ENCODE assay signal across 19 cellular contexts in genomic region chr1:29893806-29894205, GRCh38.
"Had no signal": no experiment of that assay in that cellular context is flagged by ENCODE, and none has a peak within 500 bp of the region (broad histone marks: within the 10 kb centered on the region; RNA-seq: fewer than 3 reads in every experiment).

No MANE protein-coding gene starts in this region.

- H3K4me3 ChIP-seq: colonic mucosa, dorsolateral prefrontal cortex, esophagus muscularis mucosa, gastroesophageal sphincter, heart left ventricle, left lung, lower lobe of right lung, mucosa of descending colon had no signal

- H3K27ac Mint-ChIP-seq: immature natural killer cell, mesothelial cell of epicardium, naive B cell had no signal

- DNase-seq: cerebellar nuclear complex; colonic mucosa; dermis blood vessel endothelial cell; dorsolateral prefrontal cortex; effector CD4-positive, alpha-beta T cell; effector memory CD4-positive, alpha-beta T cell; foreskin keratinocyte; heart left ventricle; hippocampal formation; immature natural killer cell; left cardiac atrium; left lung; left ventricle myocardium superior; lower lobe of right lung; mucosa of descending colon; naive B cell had no signal

- H3K36me3 ChIP-seq: colonic mucosa, esophagus muscularis mucosa, gastroesophageal sphincter, heart left ventricle, left lung, lower lobe of right lung had no signal

- H3K9me3 Mint-ChIP-seq: immature natural killer cell, mesothelial cell of epicardium, naive B cell had no signal

- H3K27ac ChIP-seq: colonic mucosa, dorsolateral prefrontal cortex, esophagus muscularis mucosa, foreskin keratinocyte, gastroesophageal sphincter, heart left ventricle, left lung, lower lobe of right lung had no signal

- H3K9me3 ChIP-seq: colonic mucosa, esophagus muscularis mucosa, gastroesophageal sphincter, heart left ventricle, left lung, lower lobe of right lung, mucosa of descending colon had no signal

- H3K4me1 Mint-ChIP-seq: immature natural killer cell, mesothelial cell of epicardium, naive B cell had no signal

- H3K36me3 Mint-ChIP-seq: immature natural killer cell, mesothelial cell of epicardium, naive B cell had no signal

- ATAC-seq: foreskin keratinocyte, gastroesophageal sphincter, heart left ventricle, left cardiac atrium, left lung, left ventricle myocardium superior, lower lobe of right lung, mucosa of descending colon had no signal

- H3K4me1 ChIP-seq: colonic mucosa, esophagus muscularis mucosa, foreskin keratinocyte, gastroesophageal sphincter, heart left ventricle, left lung had no signal

- H3K4me3 Mint-ChIP-seq: immature natural killer cell, mesothelial cell of epicardium, naive B cell had no signal

- H3K27me3 ChIP-seq: colonic mucosa had no signal
